16 cellular contexts compared by ENCODE assay signal in genomic region chr11:3644817-3645235, GRCh38. TPM values are rescaled to one million over a fixed set of nuclear protein-coding genes. Genes with fewer than 3 reads are reported as not detected.
A peak's percentile ranks its signal among the peaks of the same experiment; 100 is the strongest.
DNase-seq lines count a peak whose midpoint lies in the region; ATAC-seq and TF ChIP-seq lines count a peak whose summit lies in the region.
"Had no signal": no experiment of that assay in that cellular context is flagged by ENCODE, and none has a peak within 500 bp of the region (broad histone marks: within the 10 kb centered on the region; RNA-seq: fewer than 3 reads in every experiment).

Gene ART1 (plus strand): TSS chr11:3645128. CDS start chr11:3659214, 14,086 bp downstream.

- H3K14ac ChIP-seq in neuronal stem cell (ENCODE audit: low read length): no peak within 1 kb of the TSS

- no peaks in the 10 kb centered on the region for H3K36me3 ChIP-seq in neuronal stem cell (replicated peaks in 1 of 2; ENCODE audit: control insufficient read depth in 2 of 2, insufficient read depth in 2 of 2, low read length in 2 of 2)
- H3K36me3 ChIP-seq: ascending aorta had no signal

- no peak within 1 kb of the TSS for H2BK12ac ChIP-seq in neuronal stem cell (ENCODE audit: low read length)

- ATAC-seq in GM21526 (IDR thresholded peaks at IDR 0.05; ENCODE audit: low FRiP score, unreplicated experiment) (no peak), HG02981 (IDR thresholded peaks at IDR 0.05; ENCODE audit: unreplicated experiment) (no peak)
- ATAC-seq: GM23338 had no signal

- H3K4ac ChIP-seq in neuronal stem cell (ENCODE audit: low read length): no peak within 1 kb of the TSS

- H3K27ac Mint-ChIP-seq in endothelial cell (ENCODE audit: unreplicated experiment): peak within 1 kb of the TSS; percentile 20
- H3K27ac Mint-ChIP-seq: GM23338; T-helper 1 cell treated with Interleukin-12 subunit alpha and Interleukin-12 subunit beta and Interleukin-4 antibody, amounts not matched to agents 30 μg/mL and 1 μg/mL, for 36 hours had no signal

- H3K18ac ChIP-seq in neuronal stem cell (ENCODE audit: low read length): no peak within 1 kb of the TSS

- peak within 1 kb of the TSS; percentile 37 for H3K4me3 Mint-ChIP-seq in endothelial cell (ENCODE audit: unreplicated experiment)
- H3K4me3 Mint-ChIP-seq: T-helper 1 cell treated with Interleukin-12 subunit alpha and Interleukin-12 subunit beta and Interleukin-4 antibody, amounts not matched to agents 30 μg/mL and 1 μg/mL, for 36 hours had no signal

- peaks cover 0 to 4% (median 0%) of the 10 kb centered on the region in 3 experiments for H3K27me3 ChIP-seq in neuronal stem cell (ENCODE audit: control insufficient read depth in 3 of 3, insufficient read depth in 3 of 3, low read depth in 1 of 3, low read length in 3 of 3)
- H3K27me3 ChIP-seq: ascending aorta had no signal

- no peak within 1 kb of the TSS for H2BK120ac ChIP-seq in neuronal stem cell (ENCODE audit: low read depth, low read length)

- no peak within 1 kb of the TSS for H3K9ac ChIP-seq in neuronal stem cell (ENCODE audit: low read depth, low read length, poor library complexity)

- no peak for TF ChIP-seq CTCF in endothelial cell (IDR thresholded peaks at IDR 0.05; ENCODE audit: unreplicated experiment)

- peak within 1 kb of the TSS; percentile 71 for H2BK5ac ChIP-seq in neuronal stem cell (ENCODE audit: low read length)

- H3K27ac ChIP-seq in neuronal stem cell (replicated peaks; ENCODE audit: low read length): no peak within 1 kb of the TSS
- H3K27ac ChIP-seq: ascending aorta had no signal

- peaks cover 4 to 9% of the 10 kb centered on the region in 2 donors for H3K9me3 ChIP-seq in neuronal stem cell (replicated peaks in 1 of 2; ENCODE audit: control insufficient read depth in 2 of 2, insufficient read depth in 1 of 2, low read depth in 1 of 2, low read length in 2 of 2)
- H3K9me3 ChIP-seq: ascending aorta had no signal

- H3K4me2 ChIP-seq in neuronal stem cell (ENCODE audit: insufficient read depth, low read length, poor library complexity, severe bottlenecking): no peak within 1 kb of the TSS

- H2AK5ac ChIP-seq in neuronal stem cell (ENCODE audit: low read depth, low read length): peak within 1 kb of the TSS; percentile 68

- peaks cover 13% of the 10 kb centered on the region for H3K36me3 Mint-ChIP-seq in endothelial cell (ENCODE audit: low read depth, unreplicated experiment)

- no peak within 1 kb of the TSS for H3K23ac ChIP-seq in neuronal stem cell (ENCODE audit: low read depth, low read length, poor library complexity)

- H3K4me3 ChIP-seq in neuronal stem cell (ENCODE audit: low read length in 2 of 2): no peak within 1 kb of the TSS
- H3K4me3 ChIP-seq: ascending aorta had no signal

- H3K4me1 ChIP-seq in neuronal stem cell (ENCODE audit: control insufficient read depth in 2 of 2, insufficient read depth in 1 of 2, low read depth in 1 of 2, low read length in 2 of 2): peaks cover 3 to 5% of the 10 kb centered on the region in 2 donors

- H3K27me3 Mint-ChIP-seq in endothelial cell (ENCODE audit: unreplicated experiment): peaks cover 10% of the 10 kb centered on the region

- WGBS in neuronal stem cell (ENCODE audit: extremely low coverage in 2 of 2, insufficient read length in 2 of 2, insufficient replicate concordance in 1 of 2), 2 donors: no CpG with 5 or more reads among the region's 4 CpGs

- H2BK15ac ChIP-seq in neuronal stem cell (ENCODE audit: low read length): peak within 1 kb of the TSS; percentile 94

- H4K91ac ChIP-seq in neuronal stem cell (ENCODE audit: low read depth, low read length, poor library complexity): no peak within 1 kb of the TSS

- H3K9me3 Mint-ChIP-seq in endothelial cell (ENCODE audit: unreplicated experiment): no peaks in the 10 kb centered on the region
- H3K9me3 Mint-ChIP-seq: T-helper 1 cell treated with Interleukin-12 subunit alpha and Interleukin-12 subunit beta and Interleukin-4 antibody, amounts not matched to agents 30 μg/mL and 1 μg/mL, for 36 hours had no signal

- no peak within 1 kb of the TSS for H4K8ac ChIP-seq in neuronal stem cell (ENCODE audit: low read depth, low read length)

- no peak within 1 kb of the TSS for H2AFZ ChIP-seq in neuronal stem cell (ENCODE audit: low read length)

- H3K79me1 ChIP-seq in neuronal stem cell (ENCODE audit: low read depth, low read length): no peaks in the 10 kb centered on the region

- peaks cover 9% of the 10 kb centered on the region for H3K4me1 Mint-ChIP-seq in endothelial cell (ENCODE audit: unreplicated experiment)

- peak; percentile 19 for DNase-seq in DMS53 (lab: John Stamatoyannopoulos, UW)
- no peak for DNase-seq in DMS53 treated with DMSO at 0.1 percent for 48 hours (lab: John Stamatoyannopoulos, UW; ENCODE audit: unreplicated experiment)
- DNase-seq in MV-4-11 (lab: John Stamatoyannopoulos, UW): peak; percentile 37
- DNase-seq in endothelial cell (ENCODE audit: low spot score): no peak
- no peak for DNase-seq in neuronal stem cell (ENCODE audit: low spot score)
- no peak for DNase-seq in NCI-H146 treated with DMSO at 0.1 percent for 48 hours (lab: John Stamatoyannopoulos, UW; ENCODE audit: unreplicated experiment)
- DNase-seq: NCI-H2227 treated with DMSO at 0.1 percent for 48 hours, occipital lobe had no signal

RNA-seq across cellular contexts. Expression of gene ART1, which starts in this region (rescaled TPM):
- total RNA-seq in endothelial cell (ENCODE audit: unreplicated experiment): not detected
- polyA plus RNA-seq in neuronal stem cell (2013, experiment 1 of 2): not detected
- 0.03 TPM for polyA plus RNA-seq in neuronal stem cell (2013, experiment 2 of 2)
- total RNA-seq: dermis microvascular lymphatic vessel endothelial cell, GM23338, lung microvascular endothelial cell, M059J had no signal
- polyA plus RNA-seq: GM23338 had no signal

Comparison
In these comparisons a context has a peak if more than half of its experiments do, and no peak if none do; other contexts are left out.
1. DNase-seq: peak in DMS53 (single experiment) and MV-4-11 (single experiment); none in DMS53 treated with DMSO at 0.1 percent for 48 hours (single experiment), endothelial cell (single experiment), neuronal stem cell (single experiment) and NCI-H146 treated with DMSO at 0.1 percent for 48 hours (single experiment).